ENCODE assay signal across 17 cellular contexts in genomic region chr7:114835303-114835702, GRCh38.
DNase-seq lines count a peak whose midpoint lies in the region; ATAC-seq and TF ChIP-seq lines count a peak whose summit lies in the region.
"Had no signal": no experiment of that assay in that cellular context is flagged by ENCODE, and none has a peak within 500 bp of the region (broad histone marks: within the 10 kb centered on the region; RNA-seq: fewer than 3 reads in every experiment).

No MANE protein-coding gene starts in this region.

- no peak for ATAC-seq in natural killer cell treated with Interleukin-12 subunit alpha and Interleukin-12 subunit beta and Interleukin-15 and Interleukin-18, amount 100 ng/mL, for 72 hours
- ATAC-seq in natural killer cell (no peak), GM21367 (IDR thresholded peaks at IDR 0.05; ENCODE audit: unreplicated experiment) (peak; percentile 25), GM21515 (IDR thresholded peaks at IDR 0.05; ENCODE audit: unreplicated experiment) (no peak), HG03520 (IDR thresholded peaks at IDR 0.05; ENCODE audit: unreplicated experiment) (no peak)
- no peak for ATAC-seq in activated T-helper 17 cell treated with anti-CD3 and anti-CD28 coated beads, Interleukin-2, amount 50 U/mL, for 72 hours (replicated peaks)

- intact Hi-C loops in natural killer cell (cut with micrococcal nuclease): no loop called here

- H3K9me3 Mint-ChIP-seq in natural killer cell treated with Interleukin-12 subunit alpha and Interleukin-12 subunit beta and Interleukin-15 and Interleukin-18, amount 100 ng/mL, for 72 hours: no peaks in the 10 kb centered on the region
- H3K9me3 Mint-ChIP-seq in natural killer cell: no peaks in the 10 kb centered on the region
- no peaks in the 10 kb centered on the region for H3K9me3 Mint-ChIP-seq in activated T-helper 17 cell treated with anti-CD3 and anti-CD28 coated beads, Interleukin-2, amount 50 U/mL, for 72 hours

- H3K36me3 Mint-ChIP-seq in natural killer cell treated with Interleukin-12 subunit alpha and Interleukin-12 subunit beta and Interleukin-15 and Interleukin-18, amount 100 ng/mL, for 72 hours: no peaks in the 10 kb centered on the region
- no peaks in the 10 kb centered on the region for H3K36me3 Mint-ChIP-seq in natural killer cell
- no peaks in the 10 kb centered on the region for H3K36me3 Mint-ChIP-seq in activated T-helper 17 cell treated with anti-CD3 and anti-CD28 coated beads, Interleukin-2, amount 50 U/mL, for 72 hours (ENCODE audit: low read depth)

- TF ChIP-seq CTCF in natural killer cell (IDR thresholded peaks at IDR 0.05): no peak

- H3K4me1 Mint-ChIP-seq in natural killer cell treated with Interleukin-12 subunit alpha and Interleukin-12 subunit beta and Interleukin-15 and Interleukin-18, amount 100 ng/mL, for 72 hours (ENCODE audit: low read depth in 2 of 2): peaks cover 0 to 25% of the 10 kb centered on the region in 2 donors
- no peaks in the 10 kb centered on the region for H3K4me1 Mint-ChIP-seq in natural killer cell
- H3K4me1 Mint-ChIP-seq in activated T-helper 17 cell treated with anti-CD3 and anti-CD28 coated beads, Interleukin-2, amount 50 U/mL, for 72 hours: peaks cover 9% of the 10 kb centered on the region

- no peak overlapping the region for H3K27ac Mint-ChIP-seq in natural killer cell treated with Interleukin-12 subunit alpha and Interleukin-12 subunit beta and Interleukin-15 and Interleukin-18, amount 100 ng/mL, for 72 hours
- H3K27ac Mint-ChIP-seq in natural killer cell: no peak overlapping the region
- peak overlapping the region; percentile 26 for H3K27ac Mint-ChIP-seq in activated T-helper 17 cell treated with anti-CD3 and anti-CD28 coated beads, Interleukin-2, amount 50 U/mL, for 72 hours

- peak overlapping the region; percentile 37 for H3K4me3 Mint-ChIP-seq in natural killer cell treated with Interleukin-12 subunit alpha and Interleukin-12 subunit beta and Interleukin-15 and Interleukin-18, amount 100 ng/mL, for 72 hours
- no peak overlapping the region for H3K4me3 Mint-ChIP-seq in natural killer cell
- peak overlapping the region; percentile 9 for H3K4me3 Mint-ChIP-seq in activated T-helper 17 cell treated with anti-CD3 and anti-CD28 coated beads, Interleukin-2, amount 50 U/mL, for 72 hours

- no peak for DNase-seq in natural killer cell treated with Interleukin-12 subunit alpha and Interleukin-12 subunit beta and Interleukin-15 and Interleukin-18, amount 100 ng/mL, for 72 hours (ENCODE audit: low spot score)
- DNase-seq in natural killer cell (no peak), germinal center (ENCODE audit: low spot score) (no peak)
- DNase-seq: BE2C, DMS53, KG1, NCI-H1092, NCI-H1436 treated with DMSO at 0.1 percent for 48 hours, NCI-H1930, NCI-H226, NCI-H510A treated with DMSO at 0.1 percent for 48 hours, OCI-M1, Right ventricle myocardium superior had no signal

- H3K27me3 Mint-ChIP-seq in natural killer cell treated with Interleukin-12 subunit alpha and Interleukin-12 subunit beta and Interleukin-15 and Interleukin-18, amount 100 ng/mL, for 72 hours: peaks cover 0 to 13% of the 10 kb centered on the region in 2 donors
- peaks cover 0 to 7% of the 10 kb centered on the region in 2 donors for H3K27me3 Mint-ChIP-seq in natural killer cell (ENCODE audit: low read depth in 2 of 2)
- no peaks in the 10 kb centered on the region for H3K27me3 Mint-ChIP-seq in activated T-helper 17 cell treated with anti-CD3 and anti-CD28 coated beads, Interleukin-2, amount 50 U/mL, for 72 hours
